28 cellular contexts compared by ENCODE assay signal in the genomic region with DNA sequence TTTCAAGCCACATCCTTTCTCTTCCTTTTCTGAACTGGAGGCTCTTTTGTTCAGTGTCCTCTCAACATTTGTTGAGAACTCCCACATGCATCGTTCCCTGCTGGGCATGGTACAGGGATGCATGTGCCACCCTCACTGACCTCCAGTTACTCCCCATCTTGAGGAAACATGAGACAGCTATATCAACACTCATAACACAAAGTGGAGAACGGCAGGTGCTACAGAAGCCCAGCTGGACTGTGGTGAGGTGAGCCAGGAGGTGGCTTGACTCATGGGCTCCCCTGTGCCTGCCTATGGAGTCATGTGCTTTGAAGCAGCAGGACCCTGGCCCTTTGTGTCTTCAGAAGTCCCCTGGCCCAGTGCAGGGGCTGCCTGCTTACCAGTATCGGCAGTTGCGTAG. TPM values are rescaled to one million over a fixed set of nuclear protein-coding genes. Genes with fewer than 3 reads are reported as not detected.
DNase-seq lines count a peak whose midpoint lies in the region; ATAC-seq, FAIRE-seq and TF ChIP-seq lines count a peak whose summit lies in the region.
"Had no signal": no experiment of that assay in that cellular context is flagged by ENCODE, and none has a peak within 500 bp of the region (broad histone marks: within the 10 kb centered on the region; RNA-seq: fewer than 3 reads in every experiment).

No MANE protein-coding gene starts in this region.

- 71% methylated on average over 4 of the region's 4 CpGs for WGBS in right cardiac atrium

- H3K9me3 ChIP-seq in right cardiac atrium (ENCODE audit: control insufficient read depth, low read length) (no peaks in the 10 kb centered on the region), kidney (ENCODE audit: control insufficient read depth in 1 of 2, low read length in 2 of 2) (no peaks in the 10 kb centered on the region)
- H3K9me3 ChIP-seq: spleen, suprapubic skin had no signal

- no peaks in the 10 kb centered on the region for H3K9me3 Mint-ChIP-seq in osteocyte (ENCODE audit: unreplicated experiment)
- H3K9me3 Mint-ChIP-seq: brain; stimulated activated effector memory CD8-positive, alpha-beta T cell treated with anti-CD3 and anti-CD28 coated beads, Interleukin-12 subunit alpha, Interleukin-12 subunit beta, amount 100 ng/mL, for 72 hours had no signal

- no peak for FAIRE-seq in kidney (lab: Jason Lieb, UNC)
- FAIRE-seq: GM12891, RCC 7860, TTC549 had no signal

- no peak overlapping the region for H3K4me3 ChIP-seq in right cardiac atrium (ENCODE audit: low read length)
- H3K4me3 ChIP-seq in kidney (ENCODE audit: low read length in 2 of 2): no peak overlapping the region
- H3K4me3 ChIP-seq: spleen, suprapubic skin had no signal

- H3K27me3 ChIP-seq in right cardiac atrium (ENCODE audit: control insufficient read depth, insufficient read depth): no peaks in the 10 kb centered on the region

- intact Hi-C loops in right cardiac atrium (cut with DNase I) (no loop called here), left cardiac atrium (cut with DNase I) (no loop called here), kidney (cut with DNase I) (no loop called here)

- H3K27ac Mint-ChIP-seq in osteocyte (ENCODE audit: unreplicated experiment): no peak overlapping the region
- H3K27ac Mint-ChIP-seq: brain; stimulated activated effector memory CD8-positive, alpha-beta T cell treated with anti-CD3 and anti-CD28 coated beads, Interleukin-12 subunit alpha, Interleukin-12 subunit beta, amount 100 ng/mL, for 72 hours had no signal

- no peaks in the 10 kb centered on the region for H3K36me3 ChIP-seq in kidney (ENCODE audit: control insufficient read depth in 1 of 2, insufficient read depth in 2 of 2, low read length in 2 of 2)
- H3K36me3 ChIP-seq: spleen, suprapubic skin had no signal

- TF ChIP-seq CTCF in kidney (IDR thresholded peaks at IDR 0.05; ENCODE audit: borderline replicate concordance, extremely low read depth, insufficient read depth): no peak
- TF ChIP-seq CTCF in osteocyte (IDR thresholded peaks at IDR 0.05): no peak

- DNase-seq in right cardiac atrium (peak in 1 of 3 donors; percentile 27), left cardiac atrium (no peak), NCI-H2196 (lab: John Stamatoyannopoulos, UW; ENCODE audit: unreplicated experiment) (peak; percentile 90), kidney (peak; percentile 26), osteocyte (ENCODE audit: extremely low spot score, unreplicated experiment) (no peak), kidney glomerular epithelial cell (lab: John Stamatoyannopoulos, UW) (no peak)
- no peak for DNase-seq in stimulated activated naive CD8-positive, alpha-beta T cell treated with anti-CD3 and anti-CD28 coated beads, Interleukin-15, Interleukin-2, amounts not matched to agents 100 U/mL and 50 U/mL, for 24 hours
- DNase-seq: ACHN; activated T-cell treated with anti-CD3 and anti-CD28 coated beads, Interleukin-2, amount 50 U/mL, for 1 hour; mesendoderm; NCI-H1436; NCI-H446 treated with DMSO at 0.1 percent for 48 hours; spleen; stimulated activated CD4-positive, alpha-beta T cell treated with anti-CD3 and anti-CD28 coated beads, Interleukin-2, amount 100 ng/mL, for 48 hours had no signal

- H3K27ac ChIP-seq in right cardiac atrium (ENCODE audit: low read length): peak overlapping the region; percentile 77
- H3K27ac ChIP-seq in kidney (ENCODE audit: low read depth in 2 of 2, low read length in 2 of 2): no peak overlapping the region
- H3K27ac ChIP-seq: spleen, suprapubic skin had no signal

- H3K4me1 Mint-ChIP-seq in osteocyte (ENCODE audit: unreplicated experiment): no peaks in the 10 kb centered on the region
- H3K4me1 Mint-ChIP-seq: brain; stimulated activated effector memory CD8-positive, alpha-beta T cell treated with anti-CD3 and anti-CD28 coated beads, Interleukin-12 subunit alpha, Interleukin-12 subunit beta, amount 100 ng/mL, for 72 hours had no signal

- H3K4me3 Mint-ChIP-seq in osteocyte (ENCODE audit: unreplicated experiment): no peak overlapping the region
- H3K4me3 Mint-ChIP-seq: brain; stimulated activated effector memory CD8-positive, alpha-beta T cell treated with anti-CD3 and anti-CD28 coated beads, Interleukin-12 subunit alpha, Interleukin-12 subunit beta, amount 100 ng/mL, for 72 hours had no signal

- H3K9ac ChIP-seq in kidney (ENCODE audit: low read length in 2 of 2): no peak overlapping the region

- no peaks in the 10 kb centered on the region for H3K36me3 Mint-ChIP-seq in osteocyte (ENCODE audit: unreplicated experiment)
- H3K36me3 Mint-ChIP-seq: brain; stimulated activated effector memory CD8-positive, alpha-beta T cell treated with anti-CD3 and anti-CD28 coated beads, Interleukin-12 subunit alpha, Interleukin-12 subunit beta, amount 100 ng/mL, for 72 hours had no signal

- peaks cover 11% of the 10 kb centered on the region for H3K27me3 Mint-ChIP-seq in osteocyte (ENCODE audit: unreplicated experiment)

- H3K4me1 ChIP-seq in right cardiac atrium (ENCODE audit: control insufficient read depth, insufficient read depth, low read length) (no peaks in the 10 kb centered on the region), kidney (ENCODE audit: control insufficient read depth in 1 of 2, insufficient read depth in 1 of 2, low read depth in 1 of 2, low read length in 2 of 2) (no peaks in the 10 kb centered on the region)
- H3K4me1 ChIP-seq: spleen, suprapubic skin had no signal

- ATAC-seq in right cardiac atrium (no peak), left cardiac atrium (no peak)
- ATAC-seq in stimulated activated naive CD8-positive, alpha-beta T cell treated with anti-CD3 and anti-CD28 coated beads, Interleukin-15, Interleukin-2, amounts not matched to agents 100 U/mL and 50 U/mL, for 24 hours: no peak
- ATAC-seq: activated CD4-positive, CD25-positive, alpha-beta regulatory T cell treated with anti-CD3 and anti-CD28 coated beads, Interleukin-2, amount 50 U/mL, for 24 hours; stimulated activated effector memory CD8-positive, alpha-beta T cell treated with anti-CD3 and anti-CD28 coated beads, Interleukin-12 subunit alpha, Interleukin-12 subunit beta, amount 100 ng/mL, for 72 hours had no signal

RNA-seq across cellular contexts. Expression of gene MYH6, which starts 9.7 kb away (rescaled TPM):
- total RNA-seq in right cardiac atrium (over 10,000 TPM; 12,862 to 15,773 (median 14,347) TPM), left cardiac atrium (over 10,000 TPM; 10,415 to 11,820 TPM), kidney (0.03 TPM), osteocyte (not detected in 2 replicates)
- polyA plus RNA-seq in right cardiac atrium (11,120 TPM), kidney (ENCODE audit: insufficient read depth, low read depth, low replicate concordance) (0.13 TPM)
- total RNA-seq: Daoy, M059J, omental fat pad, renal cortical epithelial cell, suprapubic skin had no signal
- polyA plus RNA-seq: BJ, urinary bladder had no signal

RNA-seq across cellular contexts. Expression of gene CMTM5, which starts 21.5 kb away (rescaled TPM):
- 1 to 10 TPM in 3 of 4 donors, under 1 TPM in 1; 0.36 to 1.4 (median 1.2) TPM for total RNA-seq in right cardiac atrium
- 13.9 TPM for polyA plus RNA-seq in right cardiac atrium
- total RNA-seq in left cardiac atrium: 1 to 10 TPM in 1 of 2 donors, under 1 TPM in 1; 0.44 to 1.4 TPM
- 0.54 TPM for total RNA-seq in kidney
- polyA plus RNA-seq in kidney (ENCODE audit: insufficient read depth, low read depth, low replicate concordance): 1.1 TPM
- not detected in 2 replicates for total RNA-seq in osteocyte
- total RNA-seq: Daoy; M059J; omental fat pad; renal cortical epithelial cell; T-helper 1 cell treated with Interleukin-12 subunit alpha and Interleukin-12 subunit beta and Interleukin-4 antibody, amounts not matched to agents 30 ng/mL and 1 ng/mL, for 36 hours had no signal
- polyA plus RNA-seq: BJ had no signal

RNA-seq across cellular contexts. Expression of gene IL25, which starts 25.7 kb away (rescaled TPM):
- not detected for total RNA-seq in right cardiac atrium
- 0.09 TPM for polyA plus RNA-seq in right cardiac atrium
- not detected for total RNA-seq in left cardiac atrium
- not detected for total RNA-seq in kidney
- not detected for polyA plus RNA-seq in kidney (ENCODE audit: insufficient read depth, low read depth, low replicate concordance)
- not detected in 2 replicates for total RNA-seq in osteocyte
- total RNA-seq: Daoy; M059J; omental fat pad; renal cortical epithelial cell; spleen; T-helper 1 cell treated with Interleukin-12 subunit alpha and Interleukin-12 subunit beta and Interleukin-4 antibody, amounts not matched to agents 30 ng/mL and 1 ng/mL, for 36 hours; urinary bladder had no signal
- polyA plus RNA-seq: BJ, spleen, urinary bladder had no signal

RNA-seq across cellular contexts. Expression of gene EFS, which starts 33.4 kb away (rescaled TPM):
- total RNA-seq in right cardiac atrium (10 to 100 TPM in 1 of 4 donors, 1 to 10 TPM in 3; 6.7 to 10.1 (median 7.8) TPM), left cardiac atrium (10 to 100 TPM in 1 of 2 donors, 1 to 10 TPM in 1; 5.8 to 10.3 TPM), kidney (5.5 TPM), osteocyte (30.5 and 31.9 TPM in 2 replicates)
- polyA plus RNA-seq in right cardiac atrium (6.2 TPM), kidney (ENCODE audit: insufficient read depth, low read depth, low replicate concordance) (5.6 TPM)
- total RNA-seq: T-helper 1 cell treated with Interleukin-12 subunit alpha and Interleukin-12 subunit beta and Interleukin-4 antibody, amounts not matched to agents 30 ng/mL and 1 ng/mL, for 36 hours had no signal

RNA-seq across cellular contexts. Expression of gene MYH7, which starts 37.1 kb away (rescaled TPM):
- total RNA-seq in right cardiac atrium: 1,000 to 10,000 TPM in 1 of 4 donors, 100 to 1,000 TPM in 3; 461 to 2,251 (median 602) TPM
- polyA plus RNA-seq in right cardiac atrium: 1,734 TPM
- total RNA-seq in left cardiac atrium: 100 to 1,000 TPM; 175 to 201 TPM
- 0.06 TPM for total RNA-seq in kidney
- polyA plus RNA-seq in kidney (ENCODE audit: insufficient read depth, low read depth, low replicate concordance): 1.6 TPM
- not detected in 2 replicates for total RNA-seq in osteocyte
- total RNA-seq: Daoy, M059J, omental fat pad, renal cortical epithelial cell, suprapubic skin had no signal
- polyA plus RNA-seq: BJ, urinary bladder had no signal

Comparison
In these comparisons a context has a peak if more than half of its experiments do, and no peak if none do; other contexts are left out.
1. DNase-seq: peak in NCI-H2196 (single experiment) and kidney (single experiment); none in left cardiac atrium (single experiment), osteocyte (single experiment), stimulated activated naive CD8-positive, alpha-beta T cell treated with anti-CD3 and anti-CD28 coated beads, Interleukin-15, Interleukin-2, amounts not matched to agents 100 U/mL and 50 U/mL, for 24 hours (single experiment) and kidney glomerular epithelial cell (single experiment).
2. RNA of gene MYH6, which starts 9.7 kb away (total RNA-seq): 12,862 to 15,773 TPM in right cardiac atrium and 10,415 to 11,820 TPM in left cardiac atrium; 0.03 TPM in kidney (single experiment) and not detected in osteocyte; every median in the first group is over 1,000 times any median in the second.